ENCODE assay signal across 21 cellular contexts in genomic region chr19:28586501-28586900, GRCh38.
DNase-seq lines count a peak whose midpoint lies in the region; ATAC-seq and TF ChIP-seq lines count a peak whose summit lies in the region.
"Had no signal": no experiment of that assay in that cellular context is flagged by ENCODE, and none has a peak within 500 bp of the region (broad histone marks: within the 10 kb centered on the region; RNA-seq: fewer than 3 reads in every experiment).

No MANE protein-coding gene starts in this region.

- intact Hi-C loops in CD4-positive, alpha-beta T cell (cut with DNase I, micrococcal nuclease): no loop called here
- intact Hi-C loops in left ventricle myocardium superior (cut with micrococcal nuclease): no loop called here

- POLR2A ChIA-PET in CD4-positive, alpha-beta T cell (lab: Charles Lee): no interaction called here

- peaks cover 7% of the 10 kb centered on the region for H3K9me3 Mint-ChIP-seq in glutamatergic neuron (ENCODE audit: unreplicated experiment)
- H3K9me3 Mint-ChIP-seq in CD4-positive, alpha-beta T cell: no peaks in the 10 kb centered on the region

- no peak for ATAC-seq in CD4-positive, alpha-beta T cell (ENCODE audit: poor library complexity)
- no peak for ATAC-seq in HG03439 (IDR thresholded peaks at IDR 0.05; ENCODE audit: unreplicated experiment)
- no peak for ATAC-seq in left ventricle myocardium superior
- ATAC-seq: HCT116, Right ventricle myocardium inferior had no signal

- H3K4me3 Mint-ChIP-seq in glutamatergic neuron (ENCODE audit: unreplicated experiment): no peak overlapping the region
- no peak overlapping the region for H3K4me3 Mint-ChIP-seq in CD4-positive, alpha-beta T cell
- H3K4me3 Mint-ChIP-seq: CD8-positive, alpha-beta memory T cell had no signal

- peaks cover 19% of the 10 kb centered on the region for H3K4me1 Mint-ChIP-seq in glutamatergic neuron (ENCODE audit: low read depth, unreplicated experiment)
- no peaks in the 10 kb centered on the region for H3K4me1 Mint-ChIP-seq in CD4-positive, alpha-beta T cell (ENCODE audit: low read depth)
- H3K4me1 Mint-ChIP-seq: CD8-positive, alpha-beta memory T cell had no signal

- TF ChIP-seq CTCF in OCI-LY1 (IDR thresholded peaks at IDR 0.05; ENCODE audit: low read length) (no peak), glutamatergic neuron (IDR thresholded peaks at IDR 0.05; ENCODE audit: partially characterized antibody, unreplicated experiment) (no peak)
- no peak for TF ChIP-seq CTCF in CD4-positive, alpha-beta T cell (IDR thresholded peaks at IDR 0.05)

- H3K27ac ChIP-seq in Karpas-422 (ENCODE audit: low read length): no peak overlapping the region
- peak overlapping the region; percentile 4 for H3K27ac ChIP-seq in OCI-LY1 (ENCODE audit: low read depth, low read length, poor library complexity, severe bottlenecking)
- H3K27ac ChIP-seq in CD4-positive, alpha-beta T cell (ENCODE audit: low read depth, low read length): no peak overlapping the region
- H3K27ac ChIP-seq: BLaER1 treated with 17β-estradiol and CSF1 and Interleukin-3, amounts not matched to agents 10 nM and 100 nM; Peyer's patch; SJSA1 had no signal

- no peaks in the 10 kb centered on the region for H3K79me2 ChIP-seq in Karpas-422 (ENCODE audit: low read length)
- H3K79me2 ChIP-seq in OCI-LY1 (ENCODE audit: insufficient read depth, low read length): no peaks in the 10 kb centered on the region

- no peaks in the 10 kb centered on the region for H3K36me3 ChIP-seq in Karpas-422 (ENCODE audit: insufficient read depth, low read length)
- H3K36me3 ChIP-seq in OCI-LY1 (ENCODE audit: insufficient read depth, low read length): no peaks in the 10 kb centered on the region
- H3K36me3 ChIP-seq: BLaER1 treated with 17β-estradiol and CSF1 and Interleukin-3, amounts not matched to agents 10 nM and 100 nM; Peyer's patch; SJSA1 had no signal

- no peak overlapping the region for H3K27ac Mint-ChIP-seq in glutamatergic neuron (ENCODE audit: unreplicated experiment)
- H3K27ac Mint-ChIP-seq in CD4-positive, alpha-beta T cell: no peak overlapping the region

- no peak overlapping the region for H3K4me2 ChIP-seq in Karpas-422 (ENCODE audit: low read depth, low read length, poor library complexity, severe bottlenecking)
- no peak overlapping the region for H3K4me2 ChIP-seq in OCI-LY1 (ENCODE audit: low read length)

- H4K20me1 ChIP-seq in Karpas-422 (ENCODE audit: insufficient read depth, low read depth, low read length): no peaks in the 10 kb centered on the region
- no peaks in the 10 kb centered on the region for H4K20me1 ChIP-seq in OCI-LY1 (ENCODE audit: insufficient read depth, low read length)
- H4K20me1 ChIP-seq: BLaER1 treated with 17β-estradiol and CSF1 and Interleukin-3, amounts not matched to agents 10 nM and 100 nM had no signal

- H2AFZ ChIP-seq in Karpas-422 (ENCODE audit: low read length) (no peak overlapping the region), OCI-LY1 (ENCODE audit: low read length) (no peak overlapping the region)

- H3K9me2 ChIP-seq in Karpas-422 (replicated peaks; ENCODE audit: insufficient read depth, low read length) (no peaks in the 10 kb centered on the region), OCI-LY1 (ENCODE audit: low read depth, low read length) (no peaks in the 10 kb centered on the region)

- H3K9me3 ChIP-seq in Karpas-422 (ENCODE audit: low read length) (no peaks in the 10 kb centered on the region; the same call in 1 of the 2 replicates), OCI-LY1 (ENCODE audit: low read length) (no peaks in the 10 kb centered on the region)
- H3K9me3 ChIP-seq in CD4-positive, alpha-beta T cell (ENCODE audit: control insufficient read depth, low read length): no peaks in the 10 kb centered on the region
- H3K9me3 ChIP-seq: BLaER1 treated with 17β-estradiol and CSF1 and Interleukin-3, amounts not matched to agents 10 nM and 100 nM; Peyer's patch; SJSA1 had no signal

- H3K9ac ChIP-seq in Karpas-422 (ENCODE audit: low read length) (no peak overlapping the region), OCI-LY1 (ENCODE audit: low read length) (peak overlapping the region; percentile 19; the same call in 1 of the 2 replicates)
- H3K9ac ChIP-seq: BLaER1 treated with 17β-estradiol and CSF1 and Interleukin-3, amounts not matched to agents 10 nM and 100 nM had no signal

- H3K4me3 ChIP-seq in Karpas-422 (ENCODE audit: low read length) (no peak overlapping the region), OCI-LY1 (ENCODE audit: low read depth, low read length, poor library complexity, severe bottlenecking) (no peak overlapping the region)
- H3K4me3 ChIP-seq: BLaER1 treated with 17β-estradiol and CSF1 and Interleukin-3, amounts not matched to agents 10 nM and 100 nM; Peyer's patch; SJSA1 had no signal

- no peaks in the 10 kb centered on the region for H3F3A ChIP-seq in OCI-LY1 (ENCODE audit: insufficient read depth, low read length)

- DNase-seq in Karpas-422 (peak; percentile 12), glutamatergic neuron (peak; percentile 22), retina (peak; percentile 83), left ventricle myocardium superior (no peak)
- DNase-seq in CD4-positive, alpha-beta T cell: no peak
- DNase-seq: ACHN; Calu3; CD8-positive, alpha-beta memory T cell; MM.1S; NCI-H1092; NCI-H146; NCI-H2029; NCI-H446; NCI-H526; Peyer's patch had no signal

- CTCF ChIA-PET in CD4-positive, alpha-beta T cell (lab: Charles Lee): no interaction called here

- H3K27me3 ChIP-seq in Karpas-422 (ENCODE audit: low read length): 0 out of 2 replicates have a peak, but pooled peaks cover 3% of the 10 kb centered on the region
- no peaks in the 10 kb centered on the region for H3K27me3 ChIP-seq in OCI-LY1 (ENCODE audit: insufficient read depth, low read length)
- H3K27me3 ChIP-seq in CD4-positive, alpha-beta T cell (ENCODE audit: control insufficient read depth, insufficient read depth, low read length): no peaks in the 10 kb centered on the region
- H3K27me3 ChIP-seq: BLaER1 treated with 17β-estradiol and CSF1 and Interleukin-3, amounts not matched to agents 10 nM and 100 nM; Peyer's patch; SJSA1 had no signal

- H3K27me3 Mint-ChIP-seq in glutamatergic neuron (ENCODE audit: unreplicated experiment): peaks cover 5% of the 10 kb centered on the region
- no peaks in the 10 kb centered on the region for H3K27me3 Mint-ChIP-seq in CD4-positive, alpha-beta T cell

- H3K4me1 ChIP-seq in Karpas-422 (ENCODE audit: low read length) (peaks cover 6% of the 10 kb centered on the region), OCI-LY1 (ENCODE audit: insufficient read depth, low read length, severe bottlenecking) (peaks cover 64% of the 10 kb centered on the region)
- H3K4me1 ChIP-seq: Peyer's patch, SJSA1 had no signal

- H3K36me3 Mint-ChIP-seq in glutamatergic neuron (ENCODE audit: unreplicated experiment): no peaks in the 10 kb centered on the region
- no peaks in the 10 kb centered on the region for H3K36me3 Mint-ChIP-seq in CD4-positive, alpha-beta T cell (ENCODE audit: low read depth)
- H3K36me3 Mint-ChIP-seq: CD8-positive, alpha-beta memory T cell had no signal

Comparison
In these comparisons a context has a peak if more than half of its experiments do, and no peak if none do; other contexts are left out.
1. DNase-seq: peak in Karpas-422 (single experiment), glutamatergic neuron (single experiment) and retina (single experiment); none in CD4-positive, alpha-beta T cell (0 of 10) and left ventricle myocardium superior (single experiment).